In genomic region chr18:59061914-59062642, GRCh38 we compare ENCODE assay signal across 23 cellular contexts.
DNase-seq lines count a peak whose midpoint lies in the region; ATAC-seq and TF ChIP-seq lines count a peak whose summit lies in the region.
"Had no signal": no experiment of that assay in that cellular context is flagged by ENCODE, and none has a peak within 500 bp of the region (broad histone marks: within the 10 kb centered on the region; RNA-seq: fewer than 3 reads in every experiment).

No MANE protein-coding gene starts in this region.

- no peak overlapping the region for H3K9ac ChIP-seq in smooth muscle cell (ENCODE audit: low read depth)

- peak in 1 of 2 donors; percentile 13 for DNase-seq in activated T-cell treated with anti-CD3 and anti-CD28 coated beads, Interleukin-2, amount 50 U/mL, for 72 hours
- no peak for DNase-seq in activated T-cell treated with anti-CD3 and anti-CD28 coated beads, Interleukin-2, amount 50 U/mL, for 1 hour
- DNase-seq in COR-L47 (lab: John Stamatoyannopoulos, UW) (no peak), smooth muscle cell (lab: John Stamatoyannopoulos, UW; ENCODE audit: unreplicated experiment) (no peak)
- DNase-seq: activated gamma-delta T cell; activated T-cell treated with anti-CD3 and anti-CD28 coated beads for 4 hours; CD4-positive, alpha-beta memory T cell; dermis blood vessel endothelial cell; DMS153; mucosa of descending colon; NCI-H1105 treated with DMSO at 0.1 percent for 48 hours; NCI-H1930; Peyer's patch; small intestine; stimulated activated CD4-positive, alpha-beta T cell treated with anti-CD3 and anti-CD28 coated beads, Interleukin-2, amount 100 ng/mL, for 24 hours had no signal

- no peaks in the 10 kb centered on the region for H4K20me1 ChIP-seq in smooth muscle cell (ENCODE audit: low read depth)

- peak overlapping the region; percentile 92 for H3K27ac ChIP-seq in VCaP
- no peak overlapping the region for H3K27ac ChIP-seq in smooth muscle cell (ENCODE audit: low read depth)
- H3K27ac ChIP-seq: Peyer's patch had no signal

- H3K79me2 ChIP-seq in smooth muscle cell (ENCODE audit: low read depth): no peaks in the 10 kb centered on the region

- no peaks in the 10 kb centered on the region for H3K36me3 Mint-ChIP-seq in activated T-cell treated with anti-CD3 and anti-CD28 coated beads, Interleukin-2, amount 50 U/mL, for 72 hours (ENCODE audit: insufficient read depth in 2 of 2)
- H3K36me3 Mint-ChIP-seq in stimulated activated memory B cell treated with anti-CD40 and anti-IgM and Interleukin-4, amounts not matched to agents 10 μg/mL and 1 μg/mL and 100 μg/mL, for 72 hours: no peaks in the 10 kb centered on the region
- H3K36me3 Mint-ChIP-seq: CD4-positive, alpha-beta memory T cell had no signal

- no peaks in the 10 kb centered on the region for H3K9me3 ChIP-seq in smooth muscle cell (replicated peaks; ENCODE audit: low read depth)
- H3K9me3 ChIP-seq: HAP-1, mucosa of descending colon, Peyer's patch had no signal

- H3K9me3 Mint-ChIP-seq in activated T-cell treated with anti-CD3 and anti-CD28 coated beads, Interleukin-2, amount 50 U/mL, for 72 hours: no peaks in the 10 kb centered on the region
- no peaks in the 10 kb centered on the region for H3K9me3 Mint-ChIP-seq in stimulated activated memory B cell treated with anti-CD40 and anti-IgM and Interleukin-4, amounts not matched to agents 10 μg/mL and 1 μg/mL and 100 μg/mL, for 72 hours
- H3K9me3 Mint-ChIP-seq: CD4-positive, alpha-beta memory T cell; central memory CD8-positive, alpha-beta T cell; nephron had no signal

- H3K4me3 Mint-ChIP-seq in activated T-cell treated with anti-CD3 and anti-CD28 coated beads, Interleukin-2, amount 50 U/mL, for 72 hours: no peak overlapping the region
- peak overlapping the region; percentile 41 for H3K4me3 Mint-ChIP-seq in stimulated activated memory B cell treated with anti-CD40 and anti-IgM and Interleukin-4, amounts not matched to agents 10 μg/mL and 1 μg/mL and 100 μg/mL, for 72 hours
- H3K4me3 Mint-ChIP-seq: CD4-positive, alpha-beta memory T cell; central memory CD8-positive, alpha-beta T cell; nephron had no signal

- H3K27ac Mint-ChIP-seq in activated T-cell treated with anti-CD3 and anti-CD28 coated beads, Interleukin-2, amount 50 U/mL, for 72 hours: no peak overlapping the region
- no peak overlapping the region for H3K27ac Mint-ChIP-seq in stimulated activated memory B cell treated with anti-CD40 and anti-IgM and Interleukin-4, amounts not matched to agents 10 μg/mL and 1 μg/mL and 100 μg/mL, for 72 hours
- H3K27ac Mint-ChIP-seq: CD4-positive, alpha-beta memory T cell; nephron had no signal

- no peak overlapping the region for H2AFZ ChIP-seq in smooth muscle cell (ENCODE audit: low read depth)

- H3K36me3 ChIP-seq in smooth muscle cell (ENCODE audit: low read depth): no peaks in the 10 kb centered on the region
- H3K36me3 ChIP-seq: HAP-1, Peyer's patch had no signal

- WGBS in smooth muscle cell (ENCODE audit: low lambda C conversion rate): 96% methylated on average over 14 of the region's 14 CpGs

- peaks cover 34% of the 10 kb centered on the region for H3K27me3 Mint-ChIP-seq in activated T-cell treated with anti-CD3 and anti-CD28 coated beads, Interleukin-2, amount 50 U/mL, for 72 hours (ENCODE audit: low read depth)
- H3K27me3 Mint-ChIP-seq in stimulated activated memory B cell treated with anti-CD40 and anti-IgM and Interleukin-4, amounts not matched to agents 10 μg/mL and 1 μg/mL and 100 μg/mL, for 72 hours: peaks cover 12% of the 10 kb centered on the region

- H3K4me3 ChIP-seq in smooth muscle cell: no peak overlapping the region
- H3K4me3 ChIP-seq: HAP-1, lung, mucosa of descending colon, Peyer's patch had no signal

- H3K4me1 ChIP-seq in smooth muscle cell (ENCODE audit: low read depth): peaks cover 6% of the 10 kb centered on the region
- H3K4me1 ChIP-seq: Peyer's patch had no signal

- H3K27me3 ChIP-seq in smooth muscle cell (ENCODE audit: low read depth): no peaks in the 10 kb centered on the region
- H3K27me3 ChIP-seq: Peyer's patch had no signal

- ATAC-seq in activated T-cell treated with anti-CD3 and anti-CD28 coated beads, Interleukin-2, amount 50 U/mL, for 72 hours (replicated peaks in 1 of 2): peak; percentile 77 to 79
- ATAC-seq in HG02588 (IDR thresholded peaks at IDR 0.05; ENCODE audit: unreplicated experiment) (peak; percentile 41), HG02610 (IDR thresholded peaks at IDR 0.05; ENCODE audit: unreplicated experiment) (no peak)
- peak; percentile 64 for ATAC-seq in stimulated activated memory B cell treated with anti-CD40 and anti-IgM and Interleukin-4, amounts not matched to agents 10 μg/mL and 1 μg/mL and 100 μg/mL, for 72 hours
- ATAC-seq: mucosa of descending colon had no signal

- peaks cover 12% of the 10 kb centered on the region for H3K4me1 Mint-ChIP-seq in activated T-cell treated with anti-CD3 and anti-CD28 coated beads, Interleukin-2, amount 50 U/mL, for 72 hours (ENCODE audit: low read depth)
- peaks cover 32% of the 10 kb centered on the region for H3K4me1 Mint-ChIP-seq in stimulated activated memory B cell treated with anti-CD40 and anti-IgM and Interleukin-4, amounts not matched to agents 10 μg/mL and 1 μg/mL and 100 μg/mL, for 72 hours
- H3K4me1 Mint-ChIP-seq: CD4-positive, alpha-beta memory T cell; central memory CD8-positive, alpha-beta T cell had no signal

- no peak for TF ChIP-seq CTCF in VCaP (conservative IDR thresholded peaks at IDR 0.05)
- TF ChIP-seq CTCF in smooth muscle cell (IDR thresholded peaks at IDR 0.05; ENCODE audit: borderline replicate concordance, insufficient read depth, poor library complexity, severe bottlenecking): no peak

- no peaks in the 10 kb centered on the region for H3F3A ChIP-seq in smooth muscle cell (ENCODE audit: low read depth)

- no peak overlapping the region for H3K4me2 ChIP-seq in smooth muscle cell
